ENCODE assay signal across 16 cellular contexts in genomic region chr6:34044945-34045595, GRCh38.
DNase-seq lines count a peak whose midpoint lies in the region; ATAC-seq and TF ChIP-seq lines count a peak whose summit lies in the region.
"Had no signal": no experiment of that assay in that cellular context is flagged by ENCODE, and none has a peak within 500 bp of the region (broad histone marks: within the 10 kb centered on the region; RNA-seq: fewer than 3 reads in every experiment).

No MANE protein-coding gene starts in this region.

- H3K27ac Mint-ChIP-seq in activated CD8-positive, alpha-beta T cell treated with anti-CD3 and anti-CD28 coated beads for 36 hours = no peak overlapping the region
- peak overlapping the region in 1 of 9 donors; percentile 14 for H3K27ac Mint-ChIP-seq in naive thymus-derived CD4-positive, alpha-beta T cell

- POLR2A ChIA-PET in activated CD8-positive, alpha-beta T cell treated with anti-CD3 and anti-CD28 coated beads for 36 hours (lab: Charles Lee) = interaction anchor here (0.7 kb wide), 1 partner anchor 9 kb away, joined by 3 read pairs; no protein-coding TSS in a partner anchor
- POLR2A ChIA-PET in naive thymus-derived CD4-positive, alpha-beta T cell (lab: Charles Lee) = no interaction called here

- H3K36me3 Mint-ChIP-seq in activated CD8-positive, alpha-beta T cell treated with anti-CD3 and anti-CD28 coated beads for 36 hours (ENCODE audit: low read depth) = no peaks in the 10 kb centered on the region
- H3K36me3 Mint-ChIP-seq in naive thymus-derived CD4-positive, alpha-beta T cell = no peaks in the 10 kb centered on the region

- TF ChIP-seq CTCF in DND-41 (IDR thresholded peaks at IDR 0.05; ENCODE audit: borderline replicate concordance, extremely low read depth, low read length, poor library complexity, severe bottlenecking) = no peak
- TF ChIP-seq CTCF in activated CD8-positive, alpha-beta T cell treated with anti-CD3 and anti-CD28 coated beads for 36 hours (IDR thresholded peaks at IDR 0.05) = no peak

- peaks cover 0 to 10% (median 0%) of the 10 kb centered on the region in 11 experiments; a peak in 3 of 22 replicates for H3K9me3 ChIP-seq in BLaER1 treated with 17β-estradiol and CSF1 and Interleukin-3, amounts not matched to agents 10 nM and 100 nM (replicated peaks in 1 of 11)
- no peaks in the 10 kb centered on the region for H3K9me3 ChIP-seq in DND-41 (ENCODE audit: insufficient read depth, low read length, severe bottlenecking)
- no peaks in the 10 kb centered on the region for H3K9me3 ChIP-seq in naive thymus-derived CD4-positive, alpha-beta T cell (ENCODE audit: control insufficient read depth in 2 of 3, low read length in 3 of 3)
- H3K9me3 ChIP-seq: HAP-1, left ventricle myocardium inferior, suprapubic skin had no signal

- DNase-seq in DND-41 (peak; percentile 40), NCI-H1105 (lab: John Stamatoyannopoulos, UW) (no peak), cardiac septum (ENCODE audit: low spot score) (no peak), midbrain (lab: John Stamatoyannopoulos, UW) (no peak)
- DNase-seq in activated CD8-positive, alpha-beta T cell treated with anti-CD3 and anti-CD28 coated beads for 36 hours = peak; percentile 50
- peak in 5 of 9 donors; percentile 14 to 32 (median 17) for DNase-seq in naive thymus-derived CD4-positive, alpha-beta T cell
- DNase-seq: activated CD8-positive, alpha-beta memory T cell treated with anti-CD3 and anti-CD28 coated beads, Interleukin-2, amount 50 U/mL, for 48 hours; amygdala; foreskin fibroblast; left ventricle myocardium inferior; MV-4-11; NCI-H774 had no signal

- H3K27ac ChIP-seq in BLaER1 treated with 17β-estradiol and CSF1 and Interleukin-3, amounts not matched to agents 10 nM and 100 nM = no peak overlapping the region
- H3K27ac ChIP-seq in DND-41 (ENCODE audit: low read length) = no peak overlapping the region
- no peak overlapping the region for H3K27ac ChIP-seq in naive thymus-derived CD4-positive, alpha-beta T cell (ENCODE audit: low read depth, low read length)
- H3K27ac ChIP-seq: C4-2B, left ventricle myocardium inferior, suprapubic skin had no signal

- peak; percentile 81 for ATAC-seq in DND-41 (ENCODE audit: insufficient read depth, low read depth)
- ATAC-seq in activated CD8-positive, alpha-beta T cell treated with anti-CD3 and anti-CD28 coated beads for 36 hours = peak; percentile 90
- peak; percentile 56 for ATAC-seq in naive thymus-derived CD4-positive, alpha-beta T cell

- peaks cover 0 to 6% (median 0%) of the 10 kb centered on the region in 11 experiments; a peak in 1 of 22 replicates for H4K20me1 ChIP-seq in BLaER1 treated with 17β-estradiol and CSF1 and Interleukin-3, amounts not matched to agents 10 nM and 100 nM
- peaks cover 6% of the 10 kb centered on the region; the same call in 1 of the 2 replicates for H4K20me1 ChIP-seq in DND-41 (ENCODE audit: insufficient read depth, low read length)

- CTCF ChIA-PET in activated CD8-positive, alpha-beta T cell treated with anti-CD3 and anti-CD28 coated beads for 36 hours (lab: Charles Lee) = interaction anchor here (1.1 to 1.3 kb wide), 2 partner anchors 275 to 301 kb away, joined by 3 to 4 read pairs; no protein-coding TSS in a partner anchor
- CTCF ChIA-PET in naive thymus-derived CD4-positive, alpha-beta T cell (lab: Charles Lee) = no interaction called here

- H3K4me3 Mint-ChIP-seq in activated CD8-positive, alpha-beta T cell treated with anti-CD3 and anti-CD28 coated beads for 36 hours = no peak overlapping the region
- no peak overlapping the region for H3K4me3 Mint-ChIP-seq in naive thymus-derived CD4-positive, alpha-beta T cell

- H3K4me1 ChIP-seq in BLaER1 treated with 17β-estradiol and CSF1 and Interleukin-3, amounts not matched to agents 10 nM and 100 nM = peaks cover 0 to 32% (median 20%) of the 10 kb centered on the region in 10 experiments; a peak in 13 of 20 replicates
- H3K4me1 ChIP-seq in DND-41 (ENCODE audit: insufficient read depth, low read length) = no peaks in the 10 kb centered on the region
- peaks cover 0 to 7% of the 10 kb centered on the region in 2 donors for H3K4me1 ChIP-seq in naive thymus-derived CD4-positive, alpha-beta T cell (ENCODE audit: control insufficient read depth in 2 of 2, insufficient read depth in 2 of 2, low read length in 2 of 2)
- H3K4me1 ChIP-seq: HAP-1, left ventricle myocardium inferior, suprapubic skin had no signal

- H3K9ac ChIP-seq in BLaER1 treated with 17β-estradiol and CSF1 and Interleukin-3, amounts not matched to agents 10 nM and 100 nM = no peak overlapping the region
- no peak overlapping the region for H3K9ac ChIP-seq in DND-41 (ENCODE audit: low read depth, low read length)

- peak overlapping the region in 6 of 11 experiments; percentile 31 to 59 (median 54); a peak in 12 of 22 replicates for H3K4me2 ChIP-seq in BLaER1 treated with 17β-estradiol and CSF1 and Interleukin-3, amounts not matched to agents 10 nM and 100 nM
- no peak overlapping the region for H3K4me2 ChIP-seq in DND-41 (ENCODE audit: insufficient read depth, low read length)

- peaks cover 12% of the 10 kb centered on the region for H3K4me1 Mint-ChIP-seq in activated CD8-positive, alpha-beta T cell treated with anti-CD3 and anti-CD28 coated beads for 36 hours (ENCODE audit: low read depth)
- H3K4me1 Mint-ChIP-seq in naive thymus-derived CD4-positive, alpha-beta T cell = peaks cover 6 to 17% (median 10%) of the 10 kb centered on the region in 7 donors

- intact Hi-C loops in activated CD8-positive, alpha-beta T cell treated with anti-CD3 and anti-CD28 coated beads for 36 hours (cut with micrococcal nuclease) = no loop called here
- intact Hi-C loops in naive thymus-derived CD4-positive, alpha-beta T cell (cut with micrococcal nuclease) = no loop called here
- intact Hi-C loops in cardiac septum (cut with DNase I) = no loop called here

- H2AFZ ChIP-seq in DND-41 (ENCODE audit: low read depth, low read length) = no peak overlapping the region

- no peaks in the 10 kb centered on the region for H3K9me3 Mint-ChIP-seq in activated CD8-positive, alpha-beta T cell treated with anti-CD3 and anti-CD28 coated beads for 36 hours
- H3K9me3 Mint-ChIP-seq in naive thymus-derived CD4-positive, alpha-beta T cell = peaks cover 0 to 6% (median 0%) of the 10 kb centered on the region in 11 donors

- no peaks in the 10 kb centered on the region for H3K36me3 ChIP-seq in BLaER1 treated with 17β-estradiol and CSF1 and Interleukin-3, amounts not matched to agents 10 nM and 100 nM
- H3K36me3 ChIP-seq in DND-41 (ENCODE audit: insufficient read depth, low read length) = no peaks in the 10 kb centered on the region
- H3K36me3 ChIP-seq in naive thymus-derived CD4-positive, alpha-beta T cell (ENCODE audit: control insufficient read depth in 2 of 3, insufficient read depth in 3 of 3, low read length in 3 of 3) = no peaks in the 10 kb centered on the region
- H3K36me3 ChIP-seq: HAP-1, left ventricle myocardium inferior, suprapubic skin had no signal

- H3K79me2 ChIP-seq in DND-41 (ENCODE audit: insufficient read depth, low read length) = no peaks in the 10 kb centered on the region

- H3K4me3 ChIP-seq in BLaER1 treated with 17β-estradiol and CSF1 and Interleukin-3, amounts not matched to agents 10 nM and 100 nM = no peak overlapping the region
- no peak overlapping the region for H3K4me3 ChIP-seq in DND-41 (ENCODE audit: low read depth in 1 of 2, low read length in 2 of 2)
- H3K4me3 ChIP-seq in naive thymus-derived CD4-positive, alpha-beta T cell (ENCODE audit: low read length) = no peak overlapping the region
- H3K4me3 ChIP-seq: HAP-1, left ventricle myocardium inferior, suprapubic skin had no signal

- no peaks in the 10 kb centered on the region for H3K27me3 ChIP-seq in BLaER1 treated with 17β-estradiol and CSF1 and Interleukin-3, amounts not matched to agents 10 nM and 100 nM
- no peaks in the 10 kb centered on the region for H3K27me3 ChIP-seq in DND-41 (ENCODE audit: insufficient read depth, low read length, poor library complexity)
- H3K27me3 ChIP-seq in naive thymus-derived CD4-positive, alpha-beta T cell (ENCODE audit: control insufficient read depth in 2 of 2, insufficient read depth in 2 of 2, low read length in 2 of 2) = no peaks in the 10 kb centered on the region

- H3K27me3 Mint-ChIP-seq in activated CD8-positive, alpha-beta T cell treated with anti-CD3 and anti-CD28 coated beads for 36 hours = no peaks in the 10 kb centered on the region
- H3K27me3 Mint-ChIP-seq in naive thymus-derived CD4-positive, alpha-beta T cell = peaks cover 0 to 3% (median 0%) of the 10 kb centered on the region in 5 donors

Comparison
In these comparisons a context has a peak if more than half of its experiments do, and no peak if none do; other contexts are left out.
1. DNase-seq: peak in DND-41 (single experiment), activated CD8-positive, alpha-beta T cell treated with anti-CD3 and anti-CD28 coated beads for 36 hours (single experiment) and naive thymus-derived CD4-positive, alpha-beta T cell (5 of 9); none in NCI-H1105 (single experiment), cardiac septum (single experiment) and midbrain (single experiment).
2. Peak in every context shown above with its lines, with median percentiles within 50 percentile points of each other: ATAC-seq.